16 cellular contexts compared by ENCODE assay signal in genomic region chr17:2222301-2222700, GRCh38.
DNase-seq lines count a peak whose midpoint lies in the region; ATAC-seq, FAIRE-seq and TF ChIP-seq lines count a peak whose summit lies in the region.
"Had no signal": no experiment of that assay in that cellular context is flagged by ENCODE, and none has a peak within 500 bp of the region (broad histone marks: within the 10 kb centered on the region; RNA-seq: fewer than 3 reads in every experiment).

No MANE protein-coding gene starts in this region.

- no peaks in the 10 kb centered on the region for H3K9me3 ChIP-seq in CD8-positive, alpha-beta T cell (ENCODE audit: low read length)
- no peaks in the 10 kb centered on the region for H3K9me3 ChIP-seq in OCI-LY3 (ENCODE audit: insufficient read depth, low read length)
- H3K9me3 ChIP-seq in fibroblast of lung (ENCODE audit: control insufficient read depth, insufficient read depth, low read depth, low read length) = no peaks in the 10 kb centered on the region
- H3K9me3 ChIP-seq in tibial artery = no peaks in the 10 kb centered on the region
- H3K9me3 ChIP-seq: breast epithelium had no signal

- H4K20me1 ChIP-seq in OCI-LY3 (ENCODE audit: insufficient read depth, low read length) = no peaks in the 10 kb centered on the region
- H4K20me1 ChIP-seq in fibroblast of lung (ENCODE audit: control insufficient read depth, extremely low read depth, insufficient read depth, low read length) = no peaks in the 10 kb centered on the region

- no peak overlapping the region for H3K27ac ChIP-seq in CD8-positive, alpha-beta T cell (ENCODE audit: low read depth, low read length)
- H3K27ac ChIP-seq in OCI-LY3 (ENCODE audit: low read length) (no peak overlapping the region), fibroblast of lung (ENCODE audit: insufficient read depth, low read length) (peak overlapping the region; percentile 71), tibial artery (no peak overlapping the region)
- H3K27ac ChIP-seq: breast epithelium, WERI-Rb-1 had no signal

- no peak overlapping the region for H3K4me3 ChIP-seq in CD8-positive, alpha-beta T cell (ENCODE audit: low read depth, low read length)
- H3K4me3 ChIP-seq in OCI-LY3 (ENCODE audit: low read length) (no peak overlapping the region), fibroblast of lung (replicated peaks in 1 of 4; ENCODE audit: control extremely low read depth in 1 of 4, insufficient read depth in 1 of 4, low read depth in 3 of 4, low read length in 4 of 4) (no peak overlapping the region), tibial artery (no peak overlapping the region)
- H3K4me3 ChIP-seq: breast epithelium had no signal

- no peaks in the 10 kb centered on the region for H3K27me3 Mint-ChIP-seq in CD8-positive, alpha-beta T cell (ENCODE audit: low read depth)
- no peaks in the 10 kb centered on the region for H3K27me3 Mint-ChIP-seq in nephron (ENCODE audit: low read depth)
- H3K27me3 Mint-ChIP-seq: B cell, progenitor cell of endocrine pancreas had no signal

- H3K9ac ChIP-seq in OCI-LY3 (ENCODE audit: low read length) (no peak overlapping the region), fibroblast of lung (ENCODE audit: insufficient read depth, low read length) (no peak overlapping the region)

- H3K9me3 Mint-ChIP-seq in CD8-positive, alpha-beta T cell = no peaks in the 10 kb centered on the region
- no peaks in the 10 kb centered on the region for H3K9me3 Mint-ChIP-seq in nephron

- no peak overlapping the region for H3K4me3 Mint-ChIP-seq in CD8-positive, alpha-beta T cell
- H3K4me3 Mint-ChIP-seq in nephron = no peak overlapping the region
- H3K4me3 Mint-ChIP-seq: B cell had no signal

- H3K4me2 ChIP-seq in OCI-LY3 (ENCODE audit: low read length) (peak overlapping the region; percentile 58), fibroblast of lung (ENCODE audit: extremely low read depth, insufficient read depth, low read length) (no peak overlapping the region)

- peak overlapping the region; percentile 57 for H3K27ac Mint-ChIP-seq in CD8-positive, alpha-beta T cell
- H3K27ac Mint-ChIP-seq in nephron = peak overlapping the region; percentile 73 to 92 (median 77)
- H3K27ac Mint-ChIP-seq: progenitor cell of endocrine pancreas had no signal

- H3K79me2 ChIP-seq in OCI-LY3 (ENCODE audit: low read length) (no peaks in the 10 kb centered on the region), fibroblast of lung (ENCODE audit: control insufficient read depth, insufficient read depth, low read length) (no peaks in the 10 kb centered on the region)

- no peaks in the 10 kb centered on the region for H3K36me3 ChIP-seq in CD8-positive, alpha-beta T cell (ENCODE audit: insufficient read depth, low read length)
- H3K36me3 ChIP-seq in OCI-LY3 (replicated peaks; ENCODE audit: low read depth, low read length) (no peaks in the 10 kb centered on the region), fibroblast of lung (ENCODE audit: control insufficient read depth, insufficient read depth, low read length) (no peaks in the 10 kb centered on the region), tibial artery (no peaks in the 10 kb centered on the region)
- H3K36me3 ChIP-seq: breast epithelium had no signal

- no peak for ATAC-seq in CD8-positive, alpha-beta T cell

- POLR2A ChIA-PET in CD8-positive, alpha-beta T cell (lab: Charles Lee) = interaction anchor here (1.3 kb wide), 1 partner anchor 42 kb away, joined by 3 read pairs; no protein-coding TSS in a partner anchor

- CTCF ChIA-PET in CD8-positive, alpha-beta T cell (lab: Charles Lee) = interaction anchor here (1.0 to 2.4 kb wide), 2 partner anchors 22 to 27 kb away, joined by 3 to 12 read pairs; no protein-coding TSS in a partner anchor

- no peak for FAIRE-seq in GM12891 (lab: Jason Lieb, UNC)

- H3K36me3 Mint-ChIP-seq in CD8-positive, alpha-beta T cell = peaks cover 36% of the 10 kb centered on the region
- peaks cover 39% of the 10 kb centered on the region for H3K36me3 Mint-ChIP-seq in nephron (ENCODE audit: low read depth)

- DNase-seq in CD8-positive, alpha-beta T cell = no peak
- DNase-seq in fibroblast of lung (ENCODE audit: low read depth in 2 of 2) = no peak
- no peak for DNase-seq in GM03348 (ENCODE audit: low spot score)
- no peak for DNase-seq in NCI-H1092 treated with DMSO at 0.1 percent for 48 hours (lab: John Stamatoyannopoulos, UW)
- no peak for DNase-seq in GM12891 (ENCODE audit: insufficient read length, low spot score)
- no peak for DNase-seq in tibial artery
- DNase-seq: KG1; NCI-H1930; SIG-M5; stimulated activated naive CD4-positive, alpha-beta T cell had no signal

- H2AFZ ChIP-seq in OCI-LY3 (ENCODE audit: low read depth, low read length) = no peak overlapping the region
- H2AFZ ChIP-seq in fibroblast of lung (ENCODE audit: low read length) = no peak overlapping the region

- H3K4me1 Mint-ChIP-seq in CD8-positive, alpha-beta T cell (ENCODE audit: low read depth) = peaks cover 44% of the 10 kb centered on the region
- peaks cover 34% of the 10 kb centered on the region for H3K4me1 Mint-ChIP-seq in nephron

- no peak for TF ChIP-seq CTCF in CD8-positive, alpha-beta T cell (IDR thresholded peaks at IDR 0.05)
- TF ChIP-seq CTCF in OCI-LY3 (IDR thresholded peaks at IDR 0.05; ENCODE audit: low read depth, low read length) = no peak
- TF ChIP-seq CTCF in fibroblast of lung (conservative IDR thresholded peaks at IDR 0.05 in 1 of 2, IDR thresholded peaks at IDR 0.05 in 1 of 2; ENCODE audit: low read depth in 1 of 2, low read length in 2 of 2) = no peak
- no peak for TF ChIP-seq CTCF in nephron (IDR thresholded peaks at IDR 0.05; ENCODE audit: unreplicated experiment in 3 of 3)
- no peak for TF ChIP-seq CTCF in tibial artery (IDR thresholded peaks at IDR 0.05)

- intact Hi-C loops in CD8-positive, alpha-beta T cell (cut with DNase I, micrococcal nuclease) = loop anchor here in 1 of 2 experiments (2.0 kb wide), 1 partner anchor 30 kb away; no protein-coding TSS in a partner anchor
- intact Hi-C loops in tibial artery (cut with DNase I; ENCODE audit: low total_unique reads) = no loop called here

- no peaks in the 10 kb centered on the region for H3K27me3 ChIP-seq in CD8-positive, alpha-beta T cell (ENCODE audit: insufficient read depth, low read length)
- no peaks in the 10 kb centered on the region for H3K27me3 ChIP-seq in OCI-LY3 (ENCODE audit: low read depth, low read length)
- H3K27me3 ChIP-seq in fibroblast of lung (ENCODE audit: control insufficient read depth, insufficient read depth, low read length) = no peaks in the 10 kb centered on the region
- H3K27me3 ChIP-seq in tibial artery = no peaks in the 10 kb centered on the region
- H3K27me3 ChIP-seq: breast epithelium had no signal

- TF ChIP-seq POLR2A in GM12891 (IDR thresholded peaks at IDR 0.05; ENCODE audit: low read depth, low read length) = no peak

- H3K4me1 ChIP-seq in CD8-positive, alpha-beta T cell (ENCODE audit: insufficient read depth, low read length) = peaks cover 12% of the 10 kb centered on the region
- H3K4me1 ChIP-seq in OCI-LY3 (ENCODE audit: low read length) = peaks cover 15% of the 10 kb centered on the region
- H3K4me1 ChIP-seq in fibroblast of lung (ENCODE audit: control insufficient read depth, extremely low read depth, insufficient read depth, low read length) = peaks cover 10% of the 10 kb centered on the region
- H3K4me1 ChIP-seq in tibial artery = peaks cover 0 to 4% (median 0%) of the 10 kb centered on the region in 4 donors

TF ChIP-seq in GM12891, 5 proteins besides CTCF, POLR2A, EP300 and RAD21:
- TF ChIP-seq POU2F2 (IDR thresholded peaks at IDR 0.05; ENCODE audit: low read depth, low read length) = no peak
- TF ChIP-seq TAF1 (IDR thresholded peaks at IDR 0.05; ENCODE audit: low read depth, low read length) = no peak
- no peak for TF ChIP-seq SPI1 (IDR thresholded peaks at IDR 0.05; ENCODE audit: low read depth, low read length)
- TF ChIP-seq POLR2AphosphoS5 (IDR thresholded peaks at IDR 0.05; ENCODE audit: low read depth, low read length) = no peak
- no peak for TF ChIP-seq PAX5 (IDR thresholded peaks at IDR 0.05; ENCODE audit: insufficient read depth, low read length, severe bottlenecking)
